In genomic region chr1:16156848-16157495, GRCh38 we compare ENCODE assay signal across 11 cellular contexts. TPM values are rescaled to one million over a fixed set of nuclear protein-coding genes. Genes with fewer than 3 reads are reported as not detected.
A peak's percentile ranks its signal among the peaks of the same experiment; 100 is the strongest.
DNase-seq lines count a peak whose midpoint lies in the region; ATAC-seq and TF ChIP-seq lines count a peak whose summit lies in the region.
"Had no signal": no experiment of that assay in that cellular context is flagged by ENCODE, and none has a peak within 500 bp of the region (broad histone marks: within the 10 kb centered on the region; RNA-seq: fewer than 3 reads in every experiment).

No MANE protein-coding gene starts in this region.

- POLR2A ChIA-PET in MCF 10A (lab: Yijun Ruan, JAX): interaction anchor here (0.6 to 6.5 kb wide), 17 partner anchors 8 to 756 kb away, joined by 3 to 153 read pairs (median 6); no protein-coding TSS in a partner anchor

- H3K9me3 ChIP-seq in right lobe of liver (no peaks in the 10 kb centered on the region), tibial artery (no peaks in the 10 kb centered on the region)

- H3K27ac ChIP-seq in right lobe of liver (peak overlapping the region in 2 of 3 donors; percentile 72 to 87), tibial artery (peak overlapping the region; percentile 79 to 81)

- CTCF ChIA-PET in MCF 10A (lab: Yijun Ruan, JAX): interaction anchor here (0.8 to 15.2 kb wide), 4 partner anchors 13 to 76 kb away, joined by 3 to 156 read pairs (median 8); no protein-coding TSS in a partner anchor

- no peak for TF ChIP-seq CTCF in MCF 10A (IDR thresholded peaks at IDR 0.05; ENCODE audit: unreplicated experiment)
- TF ChIP-seq CTCF in right lobe of liver (IDR thresholded peaks at IDR 0.05): no peak
- no peak for TF ChIP-seq CTCF in tibial artery (IDR thresholded peaks at IDR 0.05)

- peak in 1 of 4 donors; percentile 51 for ATAC-seq in right lobe of liver
- no peak for ATAC-seq in HG03457 (IDR thresholded peaks at IDR 0.05; ENCODE audit: unreplicated experiment)
- ATAC-seq in activated naive CD4-positive, alpha-beta T cell treated with anti-CD3 and anti-CD28 coated beads, Interleukin-2, amount 50 U/mL, for 72 hours: no peak
- no peak for ATAC-seq in GM18868 (IDR thresholded peaks at IDR 0.05; ENCODE audit: unreplicated experiment)

- H3K27me3 Mint-ChIP-seq in MCF 10A (ENCODE audit: insufficient read depth, unreplicated experiment): no peaks in the 10 kb centered on the region

- intact Hi-C loops in MCF 10A (cut with micrococcal nuclease) (loop anchor here (1.0 kb wide), 3 partner anchors 12 to 30 kb away; no protein-coding TSS in a partner anchor), right lobe of liver (cut with DNase I) (no loop called here), tibial artery (cut with DNase I; ENCODE audit: low total_unique reads) (no loop called here)

- no peaks in the 10 kb centered on the region for H3K9me3 Mint-ChIP-seq in MCF 10A (ENCODE audit: unreplicated experiment)
- no peaks in the 10 kb centered on the region for H3K9me3 Mint-ChIP-seq in activated naive CD4-positive, alpha-beta T cell treated with anti-CD3 and anti-CD28 coated beads, Interleukin-2, amount 50 U/mL, for 72 hours
- H3K9me3 Mint-ChIP-seq: activated T-helper 2 cell treated with anti-CD3 and anti-CD28 coated beads, Interferon-gamma antibody, Interleukin-2, Interleukin-4, amounts not matched to agents 10 μg/mL and 5 μg/mL and 100 μg/mL, durations not matched to agents 14 hours and 24 hours and 36 hours; T-helper 2 cell treated with Interferon-gamma antibody and Interleukin-4, amounts not matched to agents 5 μg/mL and 100 μg/mL, for 36 hours had no signal

- WGBS in right lobe of liver (ENCODE audit: insufficient coverage, low coverage, low lambda C conversion rate, missing lambda C conversion rate): 39% methylated on average over 6 of the region's 13 CpGs

- peaks cover 25% of the 10 kb centered on the region for H3K36me3 Mint-ChIP-seq in MCF 10A (ENCODE audit: insufficient read depth, unreplicated experiment)
- no peaks in the 10 kb centered on the region for H3K36me3 Mint-ChIP-seq in activated naive CD4-positive, alpha-beta T cell treated with anti-CD3 and anti-CD28 coated beads, Interleukin-2, amount 50 U/mL, for 72 hours

- peaks cover 31% of the 10 kb centered on the region for H3K4me1 Mint-ChIP-seq in MCF 10A (ENCODE audit: insufficient read depth, unreplicated experiment)

- peak overlapping the region; percentile 87 for H3K4me3 Mint-ChIP-seq in MCF 10A (ENCODE audit: unreplicated experiment)
- H3K4me3 Mint-ChIP-seq: T-helper 2 cell treated with Interferon-gamma antibody and Interleukin-4, amounts not matched to agents 5 μg/mL and 100 μg/mL, for 36 hours had no signal

- H3K4me3 ChIP-seq in right lobe of liver: no peak overlapping the region
- no peak overlapping the region for H3K4me3 ChIP-seq in tibial artery

- H3K36me3 ChIP-seq in right lobe of liver: no peaks in the 10 kb centered on the region
- H3K36me3 ChIP-seq in tibial artery: no peaks in the 10 kb centered on the region

- peaks cover 0 to 18% (median 7%) of the 10 kb centered on the region in 4 donors for H3K4me1 ChIP-seq in right lobe of liver
- H3K4me1 ChIP-seq in tibial artery: peaks cover 0 to 46% (median 29%) of the 10 kb centered on the region in 4 donors

- DNase-seq in HK-2 (ENCODE audit: unreplicated experiment): peak; percentile 77
- peak; percentile 80 for DNase-seq in MCF 10A (ENCODE audit: unreplicated experiment)
- no peak for DNase-seq in right lobe of liver
- no peak for DNase-seq in tibial artery
- DNase-seq in NCI-H187 (lab: John Stamatoyannopoulos, UW): no peak
- DNase-seq in activated naive CD4-positive, alpha-beta T cell treated with anti-CD3 and anti-CD28 coated beads, Interleukin-2, amount 50 U/mL, for 72 hours (ENCODE audit: low spot score in 2 of 2): no peak
- DNase-seq: NCI-H2029 had no signal

- H3K27me3 ChIP-seq in right lobe of liver (no peaks in the 10 kb centered on the region), tibial artery (no peaks in the 10 kb centered on the region)

- TF ChIP-seq POLR2A in right lobe of liver (IDR thresholded peaks at IDR 0.05): peak; percentile 67

- no TSS peak for BruUV-seq in MCF 10A (replicated peaks; lab: Mats Ljungman, UMichigan)

- H3K27ac Mint-ChIP-seq in MCF 10A (ENCODE audit: low read depth, unreplicated experiment): peak overlapping the region; percentile 63
- no peak overlapping the region for H3K27ac Mint-ChIP-seq in activated naive CD4-positive, alpha-beta T cell treated with anti-CD3 and anti-CD28 coated beads, Interleukin-2, amount 50 U/mL, for 72 hours
- H3K27ac Mint-ChIP-seq: activated T-helper 2 cell treated with anti-CD3 and anti-CD28 coated beads, Interferon-gamma antibody, Interleukin-2, Interleukin-4, amounts not matched to agents 10 μg/mL and 5 μg/mL and 100 μg/mL, durations not matched to agents 14 hours and 24 hours and 36 hours; T-helper 2 cell treated with Interferon-gamma antibody and Interleukin-4, amounts not matched to agents 5 μg/mL and 100 μg/mL, for 36 hours had no signal

RNA-seq across cellular contexts. Expression of gene EPHA2, which starts 1.1 kb away (rescaled TPM):
- total RNA-seq in MCF 10A (2022): 206 and 248 TPM in 2 replicates
- total RNA-seq in right lobe of liver: 10 to 100 TPM in 4 of 6 experiments, 1 to 10 TPM in 2; 6.0 to 14.7 (median 10.8) TPM
- total RNA-seq in activated naive CD4-positive, alpha-beta T cell treated with anti-CD3 and anti-CD28 coated beads, Interleukin-2, amount 50 U/mL, for 72 hours: under 1 TPM; 0.07 to 0.16 TPM
- total RNA-seq: activated T-helper 2 cell treated with anti-CD3 and anti-CD28 coated beads, Interferon-gamma antibody, Interleukin-2, Interleukin-4, amounts not matched to agents 10 μg/mL and 5 μg/mL and 100 μg/mL, durations not matched to agents 14 hours and 24 hours and 36 hours had no signal

RNA-seq across cellular contexts. Expression of gene ARHGEF19, which starts 55.5 kb away (rescaled TPM):
- total RNA-seq in MCF 10A (2022): 1.7 and 1.9 TPM in 2 replicates
- 1 to 10 TPM in 4 of 6 experiments, under 1 TPM in 2; 0.31 to 2.8 (median 1.5) TPM for total RNA-seq in right lobe of liver
- 10 to 100 TPM in 1 of 2 donors, 1 to 10 TPM in 1; 8.4 to 10.1 TPM for total RNA-seq in activated naive CD4-positive, alpha-beta T cell treated with anti-CD3 and anti-CD28 coated beads, Interleukin-2, amount 50 U/mL, for 72 hours

Comparison
In these comparisons a context has a peak if more than half of its experiments do, and no peak if none do; other contexts are left out.
1. DNase-seq: peak in HK-2 (single experiment) and MCF 10A (single experiment); none in right lobe of liver (0 of 3), tibial artery (0 of 2), NCI-H187 (0 of 2) and activated naive CD4-positive, alpha-beta T cell treated with anti-CD3 and anti-CD28 coated beads, Interleukin-2, amount 50 U/mL, for 72 hours (0 of 2).
2. RNA of gene EPHA2, which starts 1.1 kb away (total RNA-seq): 206 to 248 TPM in MCF 10A; 6.0 to 14.7 TPM in right lobe of liver and 0.07 to 0.16 TPM in activated naive CD4-positive, alpha-beta T cell treated with anti-CD3 and anti-CD28 coated beads, Interleukin-2, amount 50 U/mL, for 72 hours; every median in the first group is over 10 times any median in the second.